In genomic region chr9:711761-712523, GRCh38 we compare ENCODE assay signal across 1 cellular context.
TF ChIP-seq lines count a peak whose summit lies in the region.

No MANE protein-coding gene starts in this region.

TF ChIP-seq in HepG2, 621 proteins besides CTCF, POLR2A, EP300 and RAD21 (continued from another document):
- TF ChIP-seq ARID4A (CRISPR knock-in tag; IDR thresholded peaks at IDR 0.05; ENCODE audit: borderline replicate concordance) (peak; percentile 28; the same call in 1 of the 2 replicates), RBM22 (optimal IDR thresholded peaks at IDR 0.05; ENCODE audit: low read length) (peak; percentile 19), ZNF260 (CRISPR knock-in tag; IDR thresholded peaks at IDR 0.05; ENCODE audit: borderline replicate concordance, low read depth) (no peak)
